2 cellular contexts compared by ENCODE assay signal in the genomic region with DNA sequence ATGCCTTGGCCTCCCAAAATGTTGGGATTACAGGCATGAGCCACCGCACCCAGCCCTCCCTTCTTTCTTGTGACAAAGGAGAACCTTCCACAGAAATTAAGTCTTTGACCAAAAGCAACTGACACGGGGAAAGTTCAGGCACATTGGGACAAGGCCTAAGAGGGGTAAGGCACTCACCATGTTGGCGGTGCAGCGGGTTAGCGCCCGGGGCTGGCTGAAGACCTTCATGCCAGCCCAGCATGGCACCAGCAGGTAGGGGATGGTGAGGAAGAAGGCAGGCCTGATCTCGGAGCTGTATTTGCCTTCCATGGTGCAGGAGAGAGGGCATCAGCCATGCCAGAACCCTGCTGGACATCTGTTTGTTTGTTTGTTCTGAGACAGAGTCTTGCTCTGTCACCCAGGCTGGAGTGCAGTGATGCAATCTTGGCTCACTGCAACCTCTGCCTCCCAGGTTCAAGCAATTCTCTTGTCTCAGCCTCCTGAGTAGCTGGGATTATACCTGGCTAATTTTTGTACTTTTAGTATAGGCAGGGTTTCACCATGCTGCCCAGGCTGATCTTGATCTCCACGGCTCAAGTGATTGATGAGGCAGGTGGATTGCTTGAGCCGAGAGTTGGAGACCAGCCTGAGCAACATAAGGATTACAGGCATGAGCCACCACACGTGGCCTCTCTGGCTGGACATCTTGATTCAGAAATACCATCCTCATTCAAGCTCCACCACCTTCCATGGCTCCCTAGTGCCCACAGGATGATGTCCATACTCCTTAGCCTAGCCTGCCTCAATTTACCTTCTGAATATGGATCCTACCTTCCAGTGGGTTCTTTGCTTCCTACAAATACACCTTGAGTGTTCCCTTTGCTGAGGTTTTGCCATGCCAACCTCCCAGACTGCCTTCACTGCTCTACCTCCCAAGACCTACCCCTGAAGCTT.
A peak's percentile ranks its signal among the peaks of the same experiment; 100 is the strongest.
TF ChIP-seq lines count a peak whose summit lies in the region.

No MANE protein-coding gene starts in this region.

TF ChIP-seq in K562, 482 proteins besides CTCF, POLR2A, EP300 and RAD21:
- TF ChIP-seq CEBPB (tag; IDR thresholded peaks at IDR 0.05) (peak; percentile 70), RBM25 (IDR thresholded peaks at IDR 0.05; ENCODE audit: low read depth, low read length, severe bottlenecking) (peak; percentile 56), TRIM24 (IDR thresholded peaks at IDR 0.05) (peak; percentile 36 to 49; a peak in 2 of 4 replicates), CEBPG (CRISPR knock-in tag; IDR thresholded peaks at IDR 0.05) (peak; percentile 80), CEBPG (tag; conservative IDR thresholded peaks at IDR 0.05 in 1 of 2, IDR thresholded peaks at IDR 0.05 in 1 of 2) (peak; percentile 52 to 54), KDM5B (IDR thresholded peaks at IDR 0.05; ENCODE audit: insufficient replicate concordance, low read depth, low read length) (no peak), ZFP36 (IDR thresholded peaks at IDR 0.05; ENCODE audit: low read depth, low read length, partially characterized antibody) (peak; percentile 20), ZNF124 (CRISPR knock-in tag; IDR thresholded peaks at IDR 0.05) (no peak)
- TF ChIP-seq, protein P1, sequence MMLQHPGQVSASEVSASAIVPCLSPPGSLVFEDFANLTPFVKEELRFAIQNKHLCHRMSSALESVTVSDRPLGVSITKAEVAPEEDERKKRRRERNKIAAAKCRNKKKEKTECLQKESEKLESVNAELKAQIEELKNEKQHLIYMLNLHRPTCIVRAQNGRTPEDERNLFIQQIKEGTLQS (IDR thresholded peaks at IDR 0.05): peak; percentile 84
- TF ChIP-seq, protein P1 (CRISPR knock-in tag; conservative IDR thresholded peaks at IDR 0.05): no peak
- TF ChIP-seq, protein P2, sequence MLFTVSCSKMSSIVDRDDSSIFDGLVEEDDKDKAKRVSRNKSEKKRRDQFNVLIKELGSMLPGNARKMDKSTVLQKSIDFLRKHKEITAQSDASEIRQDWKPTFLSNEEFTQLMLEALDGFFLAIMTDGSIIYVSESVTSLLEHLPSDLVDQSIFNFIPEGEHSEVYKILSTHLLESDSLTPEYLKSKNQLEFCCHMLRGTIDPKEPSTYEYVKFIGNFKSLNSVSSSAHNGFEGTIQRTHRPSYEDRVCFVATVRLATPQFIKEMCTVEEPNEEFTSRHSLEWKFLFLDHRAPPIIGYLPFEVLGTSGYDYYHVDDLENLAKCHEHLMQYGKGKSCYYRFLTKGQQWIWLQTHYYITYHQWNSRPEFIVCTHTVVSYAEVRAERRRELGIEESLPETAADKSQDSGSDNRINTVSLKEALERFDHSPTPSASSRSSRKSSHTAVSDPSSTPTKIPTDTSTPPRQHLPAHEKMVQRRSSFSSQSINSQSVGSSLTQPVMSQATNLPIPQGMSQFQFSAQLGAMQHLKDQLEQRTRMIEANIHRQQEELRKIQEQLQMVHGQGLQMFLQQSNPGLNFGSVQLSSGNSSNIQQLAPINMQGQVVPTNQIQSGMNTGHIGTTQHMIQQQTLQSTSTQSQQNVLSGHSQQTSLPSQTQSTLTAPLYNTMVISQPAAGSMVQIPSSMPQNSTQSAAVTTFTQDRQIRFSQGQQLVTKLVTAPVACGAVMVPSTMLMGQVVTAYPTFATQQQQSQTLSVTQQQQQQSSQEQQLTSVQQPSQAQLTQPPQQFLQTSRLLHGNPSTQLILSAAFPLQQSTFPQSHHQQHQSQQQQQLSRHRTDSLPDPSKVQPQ (CRISPR knock-in tag; IDR thresholded peaks at IDR 0.05; ENCODE audit: borderline replicate concordance): no peak

TF ChIP-seq in liver, 16 proteins besides CTCF, POLR2A, EP300 and RAD21:
- TF ChIP-seq GABPA (IDR thresholded peaks at IDR 0.05 in 1 of 2, conservative IDR thresholded peaks at IDR 0.05 in 1 of 2) (no peak), HNF4A (conservative IDR thresholded peaks at IDR 0.05) (peak in 1 of 2 donors; percentile 47), RXRA (IDR thresholded peaks at IDR 0.05) (peak in 1 of 2 donors; percentile 44)
- TF ChIP-seq, protein P1 (IDR thresholded peaks at IDR 0.05): peak; percentile 14
